Comparison of ENCODE assay signal across 8 cellular contexts in genomic region chr1:161440312-161440894, GRCh38.
A peak's percentile ranks its signal among the peaks of the same experiment; 100 is the strongest.
DNase-seq lines count a peak whose midpoint lies in the region; ATAC-seq and TF ChIP-seq lines count a peak whose summit lies in the region.

No MANE protein-coding gene starts in this region.

- H3K4me2 ChIP-seq in SK-N-SH (peak overlapping the region; percentile 85), mammary epithelial cell (ENCODE audit: insufficient read depth, low read depth, low read length) (peak overlapping the region; percentile 84)

- peaks cover 0 to 7% of the 10 kb centered on the region in 2 experiments; a peak in 1 of 4 replicates for H3K4me1 ChIP-seq in SK-N-SH (ENCODE audit: control insufficient read depth in 1 of 2, insufficient read depth in 2 of 2, low read depth in 1 of 2, low read length in 1 of 2)
- peaks cover 6% of the 10 kb centered on the region for H3K4me1 ChIP-seq in mammary epithelial cell (ENCODE audit: insufficient read depth, low read length)

- intact Hi-C loops in mammary epithelial cell (cut with micrococcal nuclease) (no loop called here), left colon (cut with DNase I, micrococcal nuclease) (no loop called here)

- no peaks in the 10 kb centered on the region for H3K79me2 ChIP-seq in SK-N-SH (ENCODE audit: insufficient read depth)
- H3K79me2 ChIP-seq in mammary epithelial cell (ENCODE audit: insufficient read depth, low read length): no peaks in the 10 kb centered on the region

- peak overlapping the region; percentile 72 to 76 for H3K4me3 ChIP-seq in SK-N-SH (ENCODE audit: low read depth in 2 of 2, low read length in 1 of 2)
- H3K4me3 ChIP-seq in mammary epithelial cell (replicated peaks in 1 of 3; ENCODE audit: insufficient read depth in 1 of 3, low read depth in 2 of 3, low read length in 3 of 3): peak overlapping the region; percentile 38 to 62 (median 55)

- H3K9me3 ChIP-seq in SK-N-SH: no peaks in the 10 kb centered on the region
- no peaks in the 10 kb centered on the region for H3K9me3 ChIP-seq in mammary epithelial cell (replicated peaks; ENCODE audit: insufficient read depth, low read length)

- in situ Hi-C loops in mammary epithelial cell (cut with MboI; ENCODE audit: low sequenced_read_pairs in 2 of 2): no loop called here

- peak; percentile 66 for TF ChIP-seq CTCF in SK-N-SH (IDR thresholded peaks at IDR 0.05)
- TF ChIP-seq CTCF in mammary epithelial cell (conservative IDR thresholded peaks at IDR 0.05 in 1 of 2, IDR thresholded peaks at IDR 0.05 in 1 of 2; ENCODE audit: extremely low read depth in 1 of 2, insufficient read depth in 1 of 2, low read depth in 1 of 2, low read length in 2 of 2): peak; percentile 18 to 65

- TF ChIP-seq RAD21 in SK-N-SH (IDR thresholded peaks at IDR 0.05; ENCODE audit: low read length): no peak

- WGBS in SK-N-SH (ENCODE audit: low lambda C conversion rate): under 1% methylated on average over 30 of the region's 61 CpGs
- 2% methylated on average over 18 of the region's 61 CpGs for WGBS in mammary epithelial cell (ENCODE audit: low coverage, missing lambda C conversion rate)

- H2AFZ ChIP-seq in SK-N-SH (ENCODE audit: low read depth): no peak overlapping the region
- peak overlapping the region; percentile 71 for H2AFZ ChIP-seq in mammary epithelial cell (ENCODE audit: low read depth, low read length)

- no peak overlapping the region; a peak in 1 of 4 replicates for H3K27ac ChIP-seq in SK-N-SH (ENCODE audit: low read depth in 2 of 2, low read length in 1 of 2)
- H3K27ac ChIP-seq in mammary epithelial cell (ENCODE audit: insufficient read depth, low read depth, low read length): no peak overlapping the region

- H3K9ac ChIP-seq in SK-N-SH: no peak overlapping the region
- no peak overlapping the region for H3K9ac ChIP-seq in mammary epithelial cell (ENCODE audit: insufficient read depth, low read length)

- no peaks in the 10 kb centered on the region for H4K20me1 ChIP-seq in SK-N-SH (ENCODE audit: insufficient read depth)
- no peaks in the 10 kb centered on the region for H4K20me1 ChIP-seq in mammary epithelial cell (ENCODE audit: insufficient read depth, low read length)

- H3K9me2 ChIP-seq in SK-N-SH: no peaks in the 10 kb centered on the region

- ATAC-seq in left colon (peak; percentile 47), HG02885 (IDR thresholded peaks at IDR 0.05; ENCODE audit: poor library complexity, unreplicated experiment) (no peak)

- peaks cover 18% of the 10 kb centered on the region for H3K27me3 ChIP-seq in SK-N-SH (ENCODE audit: insufficient read depth)
- no peaks in the 10 kb centered on the region for H3K27me3 ChIP-seq in mammary epithelial cell (ENCODE audit: insufficient read depth, low read length)

- dilution Hi-C loops in mammary epithelial cell (cut with HindIII; ENCODE audit: low sequenced_read_pairs): no loop called here

- POLR2A ChIA-PET in SK-N-SH (lab: Yijun Ruan, JAX): no interaction called here

- no peaks in the 10 kb centered on the region for H3F3A ChIP-seq in SK-N-SH (replicated peaks; ENCODE audit: insufficient read depth)

- peak; percentile 74 for DNase-seq in AG20443 (ENCODE audit: low spot score)
- DNase-seq in H4 (ENCODE audit: low spot score): peak; percentile 56
- peak; percentile 92 for DNase-seq in SK-N-SH
- DNase-seq in mammary epithelial cell: peak; percentile 76
- peak; percentile 26 to 63 for DNase-seq in left colon
- DNase-seq in stimulated activated CD4-positive, alpha-beta T cell treated with anti-CD3 and anti-CD28 coated beads, Interleukin-4, amount 100 ng/mL, for 48 hours (ENCODE audit: low read depth in 2 of 2): peak; percentile 51 to 63
- no peak for DNase-seq in anterior cingulate cortex (lab: John Stamatoyannopoulos, UW)

- no peak for TF ChIP-seq EP300 in SK-N-SH (IDR thresholded peaks at IDR 0.05; ENCODE audit: borderline replicate concordance in 1 of 2, low read depth in 1 of 2, low read length in 1 of 2)

- H3K36me3 ChIP-seq in SK-N-SH (replicated peaks in 1 of 2; ENCODE audit: control insufficient read depth in 1 of 2, insufficient read depth in 2 of 2, low read length in 1 of 2) (no peaks in the 10 kb centered on the region), mammary epithelial cell (ENCODE audit: insufficient read depth, low read length) (no peaks in the 10 kb centered on the region)

- CTCF ChIA-PET in SK-N-SH (lab: Yijun Ruan, JAX) (interaction anchor here (0.6 to 3.8 kb wide), 9 partner anchors 9 to 552 kb away, joined by 3 to 18 read pairs (median 6); no protein-coding TSS in a partner anchor), mammary epithelial cell (lab: Charles Lee; ENCODE audit: low non-redundant PET) (no interaction called here)

- no TSS peak for BruUV-seq in mammary epithelial cell (replicated peaks; lab: Mats Ljungman, UMichigan)

TF ChIP-seq in SK-N-SH, 30 proteins besides CTCF, POLR2A, EP300 and RAD21:
- TF ChIP-seq, protein P1, sequence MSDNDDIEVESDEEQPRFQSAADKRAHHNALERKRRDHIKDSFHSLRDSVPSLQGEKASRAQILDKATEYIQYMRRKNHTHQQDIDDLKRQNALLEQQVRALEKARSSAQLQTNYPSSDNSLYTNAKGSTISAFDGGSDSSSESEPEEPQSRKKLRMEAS (IDR thresholded peaks at IDR 0.05; ENCODE audit: low read depth): 0 out of 2 replicates have a peak, but pooled peaks have one; percentile 23
- TF ChIP-seq FOXJ3 (CRISPR knock-in tag; IDR thresholded peaks at IDR 0.05): no peak

Comparison
In these comparisons a context has a peak if more than half of its experiments do, and no peak if none do; other contexts are left out.
1. DNase-seq: peak in AG20443 (single experiment), H4 (single experiment), SK-N-SH (single experiment), mammary epithelial cell (single experiment), left colon (2 of 2) and stimulated activated CD4-positive, alpha-beta T cell treated with anti-CD3 and anti-CD28 coated beads, Interleukin-4, amount 100 ng/mL, for 48 hours (2 of 2); none in anterior cingulate cortex (0 of 58).